Comparison of ENCODE assay signal across 1 cellular context in genomic region chr4:36277533-36277932, GRCh38.
TF ChIP-seq lines count a peak whose summit lies in the region.

No MANE protein-coding gene starts in this region.

TF ChIP-seq in H1, 55 proteins besides CTCF, POLR2A, EP300 and RAD21:
- no peak for TF ChIP-seq BRCA1 (IDR thresholded peaks at IDR 0.05; ENCODE audit: low read depth, low read length)
- no peak for TF ChIP-seq PHF8 (conservative IDR thresholded peaks at IDR 0.05; ENCODE audit: low read depth, low read length)
- no peak for TF ChIP-seq POLR2AphosphoS5 (IDR thresholded peaks at IDR 0.05; ENCODE audit: low read depth, low read length)
- TF ChIP-seq KDM4A (IDR thresholded peaks at IDR 0.05; ENCODE audit: low read depth, low read length, severe bottlenecking), result no peak
- TF ChIP-seq ZNF274 (IDR thresholded peaks at IDR 0.05; ENCODE audit: borderline replicate concordance, extremely low read depth, low read length), result no peak
- TF ChIP-seq RXRA (IDR thresholded peaks at IDR 0.05; ENCODE audit: insufficient read depth, low read depth, low read length), result no peak
